Comparison of ENCODE assay signal across 18 cellular contexts in the genomic region with DNA sequence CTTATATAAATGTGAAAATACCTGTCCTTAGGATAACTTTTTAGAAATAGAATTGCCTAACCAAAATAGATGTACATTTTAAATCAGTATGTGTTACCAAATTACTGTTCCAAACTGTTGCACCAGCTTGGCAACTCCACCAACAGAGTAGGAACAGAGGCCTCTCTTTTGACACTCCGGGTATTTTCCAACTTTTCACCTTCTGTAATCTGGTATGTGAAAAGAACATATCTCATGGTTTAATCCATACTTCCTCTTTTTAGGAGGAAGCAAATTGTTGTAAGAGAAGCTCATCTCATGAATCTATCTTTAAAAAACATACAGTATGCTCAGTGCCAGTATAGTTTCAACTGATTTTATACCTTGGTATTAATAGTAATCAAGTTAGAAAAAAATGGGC. TPM values are rescaled to one million over a fixed set of nuclear protein-coding genes. Genes with fewer than 3 reads are reported as not detected.
A peak's percentile ranks its signal among the peaks of the same experiment; 100 is the strongest.
DNase-seq lines count a peak whose midpoint lies in the region; ATAC-seq and TF ChIP-seq lines count a peak whose summit lies in the region.
"Had no signal": no experiment of that assay in that cellular context is flagged by ENCODE, and none has a peak within 500 bp of the region (broad histone marks: within the 10 kb centered on the region; RNA-seq: fewer than 3 reads in every experiment).

No MANE protein-coding gene starts in this region.

- TF ChIP-seq CTCF in OCI-LY3 (IDR thresholded peaks at IDR 0.05; ENCODE audit: low read depth, low read length): no peak

- H3K4me3 Mint-ChIP-seq in stimulated activated memory B cell treated with anti-CD40 and anti-IgM and Interleukin-4, amounts not matched to agents 10 μg/mL and 1 μg/mL and 100 μg/mL, for 72 hours: no peak overlapping the region
- H3K4me3 Mint-ChIP-seq: activated CD4-positive, alpha-beta T cell treated with anti-CD3 and anti-CD28 coated beads for 36 hours; H9 had no signal

- no peaks in the 10 kb centered on the region for H3K27me3 Mint-ChIP-seq in stimulated activated memory B cell treated with anti-CD40 and anti-IgM and Interleukin-4, amounts not matched to agents 10 μg/mL and 1 μg/mL and 100 μg/mL, for 72 hours
- H3K27me3 Mint-ChIP-seq: activated CD4-positive, alpha-beta T cell treated with anti-CD3 and anti-CD28 coated beads for 36 hours had no signal

- H3K9me3 Mint-ChIP-seq in stimulated activated memory B cell treated with anti-CD40 and anti-IgM and Interleukin-4, amounts not matched to agents 10 μg/mL and 1 μg/mL and 100 μg/mL, for 72 hours: no peaks in the 10 kb centered on the region
- H3K9me3 Mint-ChIP-seq: H9 had no signal

- no peaks in the 10 kb centered on the region for H3K27me3 ChIP-seq in OCI-LY3 (ENCODE audit: low read depth, low read length)

- H3K9ac ChIP-seq in OCI-LY3 (ENCODE audit: low read length): peak overlapping the region; percentile 30; the same call in 1 of the 2 replicates

- peaks cover 33% of the 10 kb centered on the region for H3K4me1 Mint-ChIP-seq in stimulated activated memory B cell treated with anti-CD40 and anti-IgM and Interleukin-4, amounts not matched to agents 10 μg/mL and 1 μg/mL and 100 μg/mL, for 72 hours

- H2AFZ ChIP-seq in OCI-LY3 (ENCODE audit: low read depth, low read length): no peak overlapping the region

- peaks cover 87% of the 10 kb centered on the region for H4K20me1 ChIP-seq in OCI-LY3 (ENCODE audit: insufficient read depth, low read length)

- peaks cover 63% of the 10 kb centered on the region for H3K36me3 ChIP-seq in OCI-LY3 (replicated peaks; ENCODE audit: low read depth, low read length)

- peaks cover 60% of the 10 kb centered on the region for H3K4me1 ChIP-seq in OCI-LY3 (ENCODE audit: low read length)

- DNase-seq in Kasumi-1 (lab: John Stamatoyannopoulos, UW) (peak; percentile 55 to 66), left lobe of liver (ENCODE audit: low spot score) (no peak), kidney glomerular epithelial cell (lab: John Stamatoyannopoulos, UW) (no peak), NCI-H1048 (lab: John Stamatoyannopoulos, UW) (no peak)
- DNase-seq: activated CD4-positive, alpha-beta T cell treated with anti-CD3 and anti-CD28 coated beads for 36 hours; activated gamma-delta T cell; anterior cingulate cortex; DMS 273 treated with DMSO at 0.1 percent for 48 hours; H9; NCI-H1436 treated with DMSO at 0.1 percent for 48 hours; NCI-H82; occipital lobe; SHP77; stimulated activated CD4-positive, alpha-beta T cell treated with anti-CD3 and anti-CD28 coated beads, Interleukin-4, amount 100 ng/mL, for 1 hour had no signal

- peak; percentile 42 for ATAC-seq in left lobe of liver
- ATAC-seq in stimulated activated memory B cell treated with anti-CD40 and anti-IgM and Interleukin-4, amounts not matched to agents 10 μg/mL and 1 μg/mL and 100 μg/mL, for 72 hours: no peak
- ATAC-seq in HG03460 (IDR thresholded peaks at IDR 0.05; ENCODE audit: unreplicated experiment): no peak
- ATAC-seq: activated CD4-positive, alpha-beta T cell treated with anti-CD3 and anti-CD28 coated beads for 36 hours; K562 had no signal

- H3K9me3 ChIP-seq in OCI-LY3 (ENCODE audit: insufficient read depth, low read length): no peaks in the 10 kb centered on the region

- peak overlapping the region; percentile 23 for H3K27ac Mint-ChIP-seq in stimulated activated memory B cell treated with anti-CD40 and anti-IgM and Interleukin-4, amounts not matched to agents 10 μg/mL and 1 μg/mL and 100 μg/mL, for 72 hours
- H3K27ac Mint-ChIP-seq: activated CD4-positive, alpha-beta T cell treated with anti-CD3 and anti-CD28 coated beads for 36 hours; H9 had no signal

- peak overlapping the region; percentile 54 for H3K4me2 ChIP-seq in OCI-LY3 (ENCODE audit: low read length)

- H3K27ac ChIP-seq in OCI-LY3 (ENCODE audit: low read length): peak overlapping the region; percentile 73

- H3K79me2 ChIP-seq in OCI-LY3 (ENCODE audit: low read length): peaks cover 98% of the 10 kb centered on the region

- peak overlapping the region; percentile 26 for H3K4me3 ChIP-seq in OCI-LY3 (ENCODE audit: low read length)
- H3K4me3 ChIP-seq: K562 had no signal

- peaks cover 18% of the 10 kb centered on the region for H3K36me3 Mint-ChIP-seq in stimulated activated memory B cell treated with anti-CD40 and anti-IgM and Interleukin-4, amounts not matched to agents 10 μg/mL and 1 μg/mL and 100 μg/mL, for 72 hours

RNA-seq across cellular contexts. Expression of gene RNF144B, which starts 24.9 kb away (rescaled TPM):
- total RNA-seq in left lobe of liver: 17.5 TPM
- total RNA-seq: K562 had no signal

Comparison
In these comparisons a context has a peak if more than half of its experiments do, and no peak if none do; other contexts are left out.
1. DNase-seq: peak in Kasumi-1 (2 of 2); none in left lobe of liver (single experiment), kidney glomerular epithelial cell (single experiment) and NCI-H1048 (single experiment).